8 cellular contexts compared by ENCODE assay signal in the genomic region with DNA sequence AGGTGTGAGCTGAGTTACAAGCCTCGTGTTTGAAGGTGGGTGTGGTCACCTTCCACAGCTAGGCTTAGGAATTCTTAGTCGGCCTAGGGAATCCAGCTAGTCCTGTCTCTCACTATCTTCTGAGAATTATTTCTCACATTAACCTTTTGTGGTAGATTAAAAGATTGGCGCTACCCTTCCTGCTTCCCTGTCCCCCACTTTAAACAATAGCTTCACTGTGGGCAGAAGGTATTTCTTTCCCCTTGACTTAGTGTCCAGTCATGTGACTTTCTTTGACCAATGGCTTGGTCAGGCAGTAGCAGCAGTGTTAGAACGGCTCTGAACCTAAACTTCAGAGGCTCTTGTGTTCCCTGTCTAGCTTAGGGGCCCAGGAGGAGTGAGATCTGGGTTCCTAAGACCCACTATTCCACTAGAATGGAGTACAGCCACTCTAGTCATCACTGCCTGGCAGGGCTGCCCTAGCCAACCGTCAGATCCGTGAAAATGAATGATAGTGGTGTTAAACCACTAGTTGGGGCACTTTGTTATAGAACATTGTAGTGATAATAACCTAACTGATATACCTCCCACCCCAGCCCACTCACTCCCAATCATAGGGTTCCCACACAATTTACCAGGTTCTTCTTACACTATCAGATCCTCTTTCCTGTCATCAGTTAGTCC. TPM values are rescaled to one million over a fixed set of nuclear protein-coding genes. Genes with fewer than 3 reads are reported as not detected.
A peak's percentile ranks its signal among the peaks of the same experiment; 100 is the strongest.
DNase-seq lines count a peak whose midpoint lies in the region; ATAC-seq, FAIRE-seq and TF ChIP-seq lines count a peak whose summit lies in the region.

No MANE protein-coding gene starts in this region.

- no peak for TF ChIP-seq CTCF in WTC11 (IDR thresholded peaks at IDR 0.05)

- H3K14ac ChIP-seq in neuronal stem cell (ENCODE audit: low read length) = no peak overlapping the region

- H2BK15ac ChIP-seq in neuronal stem cell (ENCODE audit: low read length) = no peak overlapping the region

- no peak overlapping the region for H3K27ac Mint-ChIP-seq in WTC11
- H3K27ac Mint-ChIP-seq in activated CD8-positive, alpha-beta memory T cell treated with anti-CD3 and anti-CD28 coated beads, Interleukin-2, amount 10 ng/mL, durations not matched to agents 7 days and 5 days = no peak overlapping the region
- peak overlapping the region in 2 of 7 donors; percentile 14 to 71 for H3K27ac Mint-ChIP-seq in CD4-positive, alpha-beta memory T cell

- H3K4me3 Mint-ChIP-seq in WTC11 = no peak overlapping the region
- H3K4me3 Mint-ChIP-seq in activated CD8-positive, alpha-beta memory T cell treated with anti-CD3 and anti-CD28 coated beads, Interleukin-2, amount 10 ng/mL, durations not matched to agents 7 days and 5 days = no peak overlapping the region
- H3K4me3 Mint-ChIP-seq in CD4-positive, alpha-beta memory T cell = peak overlapping the region in 2 of 8 donors; percentile 23 to 39

- POLR2A ChIA-PET in WTC11 (lab: Charles Lee) = interaction anchor here (1.0 kb wide), 1 partner anchor 152 kb away, joined by 4 read pairs; no protein-coding TSS in a partner anchor
- POLR2A ChIA-PET in CD4-positive, alpha-beta memory T cell (lab: Charles Lee; ENCODE audit: partially characterized antibody) = interaction anchor here (1.3 to 3.0 kb wide), 3 partner anchors 23 to 384 kb away, joined by 3 to 14 read pairs (median 4); partner anchors contain the start of gene SLC35D1

- DNase-seq in WTC11 (ENCODE audit: low spot score) (no peak), neuronal stem cell (ENCODE audit: low spot score) (no peak), H54 (ENCODE audit: insufficient read length, low spot score) (no peak)
- no peak for DNase-seq in activated CD8-positive, alpha-beta memory T cell treated with anti-CD3 and anti-CD28 coated beads, Interleukin-2, amount 10 ng/mL, durations not matched to agents 7 days and 5 days
- no peak for DNase-seq in CD4-positive, alpha-beta memory T cell
- no peak for DNase-seq in activated CD8-positive, alpha-beta memory T cell treated with anti-CD3 and anti-CD28 coated beads for 24 hours

- no peak overlapping the region for H3K27ac ChIP-seq in neuronal stem cell (replicated peaks; ENCODE audit: low read length)
- no peak overlapping the region for H3K27ac ChIP-seq in CD4-positive, alpha-beta memory T cell (ENCODE audit: low read depth, low read length)

- no peak overlapping the region for H3K9ac ChIP-seq in neuronal stem cell (ENCODE audit: low read depth, low read length, poor library complexity)

- intact Hi-C loops in CD4-positive, alpha-beta memory T cell (cut with micrococcal nuclease) = loop anchor here (1.0 to 10.0 kb wide), 5 partner anchors 92 to 383 kb away; no protein-coding TSS in a partner anchor

- no peaks in the 10 kb centered on the region for H3K79me1 ChIP-seq in neuronal stem cell (ENCODE audit: low read depth, low read length)

- peaks cover 7% of the 10 kb centered on the region; the same call in 1 of the 2 replicates for H3K27me3 Mint-ChIP-seq in WTC11 (ENCODE audit: low read depth)
- H3K27me3 Mint-ChIP-seq in activated CD8-positive, alpha-beta memory T cell treated with anti-CD3 and anti-CD28 coated beads, Interleukin-2, amount 10 ng/mL, durations not matched to agents 7 days and 5 days = peaks cover 34% of the 10 kb centered on the region
- H3K27me3 Mint-ChIP-seq in CD4-positive, alpha-beta memory T cell = peaks cover 1 to 2% of the 10 kb centered on the region in 2 donors

- no CpG with 5 or more reads among the region's 6 CpGs for WGBS in neuronal stem cell (ENCODE audit: extremely low coverage in 2 of 2, insufficient read length in 2 of 2, insufficient replicate concordance in 1 of 2), 2 donors

- no peaks in the 10 kb centered on the region for H3K9me3 ChIP-seq in neuronal stem cell (replicated peaks in 1 of 2; ENCODE audit: control insufficient read depth in 2 of 2, insufficient read depth in 1 of 2, low read depth in 1 of 2, low read length in 2 of 2)
- no peaks in the 10 kb centered on the region for H3K9me3 ChIP-seq in CD4-positive, alpha-beta memory T cell (ENCODE audit: control insufficient read depth in 1 of 2, low read length in 2 of 2)

- H4K91ac ChIP-seq in neuronal stem cell (ENCODE audit: low read depth, low read length, poor library complexity) = no peak overlapping the region

- no peak overlapping the region for H2BK120ac ChIP-seq in neuronal stem cell (ENCODE audit: low read depth, low read length)

- H3K4me3 ChIP-seq in neuronal stem cell (ENCODE audit: low read length in 2 of 2) = no peak overlapping the region
- no peak overlapping the region for H3K4me3 ChIP-seq in CD4-positive, alpha-beta memory T cell (ENCODE audit: low read length in 2 of 2)

- no peak overlapping the region for H3K4me2 ChIP-seq in neuronal stem cell (ENCODE audit: insufficient read depth, low read length, poor library complexity, severe bottlenecking)

- H2AK5ac ChIP-seq in neuronal stem cell (ENCODE audit: low read depth, low read length) = no peak overlapping the region

- CTCF ChIA-PET in WTC11 (lab: Charles Lee) = interaction anchor here (0.6 to 3.7 kb wide), 28 partner anchors 11 to 438 kb away, joined by 3 to 96 read pairs (median 5); partner anchors contain the start of genes C1orf141, DNAI4, DYNLT5 and MIER1
- CTCF ChIA-PET in activated CD8-positive, alpha-beta memory T cell treated with anti-CD3 and anti-CD28 coated beads, Interleukin-2, amount 10 ng/mL, durations not matched to agents 7 days and 5 days (lab: Charles Lee) = interaction anchor here (0.8 to 7.8 kb wide), 28 partner anchors 9 to 395 kb away, joined by 3 to 157 read pairs (median 4); partner anchors contain the start of genes DNAI4, MIER1 and SLC35D1
- CTCF ChIA-PET in CD4-positive, alpha-beta memory T cell (lab: Charles Lee; ENCODE audit: partially characterized antibody) = interaction anchor here (0.7 to 7.8 kb wide), 33 partner anchors 8 to 423 kb away, joined by 3 to 212 read pairs (median 6); no protein-coding TSS in a partner anchor

- H2BK12ac ChIP-seq in neuronal stem cell (ENCODE audit: low read length) = no peak overlapping the region

- peaks cover 8% of the 10 kb centered on the region for H3K4me1 Mint-ChIP-seq in WTC11
- peaks cover 28% of the 10 kb centered on the region for H3K4me1 Mint-ChIP-seq in activated CD8-positive, alpha-beta memory T cell treated with anti-CD3 and anti-CD28 coated beads, Interleukin-2, amount 10 ng/mL, durations not matched to agents 7 days and 5 days
- H3K4me1 Mint-ChIP-seq in CD4-positive, alpha-beta memory T cell = peaks cover 20 to 44% (median 28%) of the 10 kb centered on the region in 4 donors

- H3K27me3 ChIP-seq in neuronal stem cell (ENCODE audit: control insufficient read depth in 3 of 3, insufficient read depth in 3 of 3, low read depth in 1 of 3, low read length in 3 of 3) = no peaks in the 10 kb centered on the region
- H3K27me3 ChIP-seq in CD4-positive, alpha-beta memory T cell (ENCODE audit: insufficient read depth, low read length) = no peaks in the 10 kb centered on the region

- no peak for FAIRE-seq in H54 (lab: Jason Lieb, UNC)

- H3K18ac ChIP-seq in neuronal stem cell (ENCODE audit: low read length) = no peak overlapping the region

- no peaks in the 10 kb centered on the region for H3K4me1 ChIP-seq in neuronal stem cell (ENCODE audit: control insufficient read depth in 2 of 2, insufficient read depth in 1 of 2, low read depth in 1 of 2, low read length in 2 of 2)
- H3K4me1 ChIP-seq in CD4-positive, alpha-beta memory T cell (ENCODE audit: insufficient read depth, low read length) = peaks cover 18% of the 10 kb centered on the region

- no peaks in the 10 kb centered on the region for H3K9me3 Mint-ChIP-seq in WTC11
- no peaks in the 10 kb centered on the region for H3K9me3 Mint-ChIP-seq in activated CD8-positive, alpha-beta memory T cell treated with anti-CD3 and anti-CD28 coated beads, Interleukin-2, amount 10 ng/mL, durations not matched to agents 7 days and 5 days (ENCODE audit: low read depth)
- no peaks in the 10 kb centered on the region for H3K9me3 Mint-ChIP-seq in CD4-positive, alpha-beta memory T cell

- H2AFZ ChIP-seq in neuronal stem cell (ENCODE audit: low read length) = peak overlapping the region; percentile 76

- ATAC-seq in GM19328 (IDR thresholded peaks at IDR 0.05; ENCODE audit: unreplicated experiment) (peak; percentile 18), HG03025 (IDR thresholded peaks at IDR 0.05; ENCODE audit: low FRiP score, unreplicated experiment) (peak; percentile 22), WTC11 (peak; percentile 53)
- no peak for ATAC-seq in activated CD8-positive, alpha-beta memory T cell treated with anti-CD3 and anti-CD28 coated beads, Interleukin-2, amount 10 ng/mL, durations not matched to agents 7 days and 5 days

- H3K23ac ChIP-seq in neuronal stem cell (ENCODE audit: low read depth, low read length, poor library complexity) = no peak overlapping the region

- H3K36me3 Mint-ChIP-seq in WTC11 = no peaks in the 10 kb centered on the region
- H3K36me3 Mint-ChIP-seq in activated CD8-positive, alpha-beta memory T cell treated with anti-CD3 and anti-CD28 coated beads, Interleukin-2, amount 10 ng/mL, durations not matched to agents 7 days and 5 days = no peaks in the 10 kb centered on the region
- no peaks in the 10 kb centered on the region for H3K36me3 Mint-ChIP-seq in CD4-positive, alpha-beta memory T cell

- no peak overlapping the region for H3K4ac ChIP-seq in neuronal stem cell (ENCODE audit: low read length)

- H3K36me3 ChIP-seq in neuronal stem cell (replicated peaks in 1 of 2; ENCODE audit: control insufficient read depth in 2 of 2, insufficient read depth in 2 of 2, low read length in 2 of 2) = no peaks in the 10 kb centered on the region
- no peaks in the 10 kb centered on the region for H3K36me3 ChIP-seq in CD4-positive, alpha-beta memory T cell (ENCODE audit: insufficient read depth, low read length)

- TF ChIP-seq POLR2A in H54 (IDR thresholded peaks at IDR 0.05; ENCODE audit: low read depth, low read length) = no peak

- no peak overlapping the region for H2BK5ac ChIP-seq in neuronal stem cell (ENCODE audit: low read length)

- no peak overlapping the region for H4K8ac ChIP-seq in neuronal stem cell (ENCODE audit: low read depth, low read length)

TF ChIP-seq in WTC11, 78 proteins besides CTCF, POLR2A, EP300 and RAD21 (continues in another document):
- no peak for TF ChIP-seq ZNF138 (CRISPR knock-in tag; conservative IDR thresholded peaks at IDR 0.05)

RNA-seq across cellular contexts. Expression of gene C1orf141, which starts 13.9 kb away (rescaled TPM):
- total RNA-seq in WTC11 (2021) = not detected in 3 replicates
- polyA plus RNA-seq in neuronal stem cell (2013, experiment 1 of 2) = 0.06 TPM
- polyA plus RNA-seq in neuronal stem cell (2013, experiment 2 of 2) = 0.12 TPM
- not detected for total RNA-seq in activated CD8-positive, alpha-beta memory T cell treated with anti-CD3 and anti-CD28 coated beads, Interleukin-2, amount 10 ng/mL, durations not matched to agents 7 days and 5 days
- total RNA-seq in CD4-positive, alpha-beta memory T cell = not detected
- polyA plus RNA-seq in CD4-positive, alpha-beta memory T cell = not detected

RNA-seq across cellular contexts. Expression of gene IL23R, which starts 17.6 kb away (rescaled TPM):
- total RNA-seq in WTC11 (2021) = not detected in 3 replicates
- not detected for polyA plus RNA-seq in neuronal stem cell (2013, experiment 1 of 2)
- not detected for polyA plus RNA-seq in neuronal stem cell (2013, experiment 2 of 2)
- 1 to 10 TPM in 1 of 2 experiments, under 1 TPM in 1; 0.53 to 2.2 TPM for total RNA-seq in activated CD8-positive, alpha-beta memory T cell treated with anti-CD3 and anti-CD28 coated beads, Interleukin-2, amount 10 ng/mL, durations not matched to agents 7 days and 5 days
- 1 to 10 TPM in 1 of 2 experiments, under 1 TPM in 1; 0.47 to 1.1 TPM for total RNA-seq in CD4-positive, alpha-beta memory T cell
- polyA plus RNA-seq in CD4-positive, alpha-beta memory T cell = 1 to 10 TPM; 1.8 to 2.6 TPM
